In genomic region chr4:2728221-2728620, GRCh38 we compare ENCODE assay signal across 22 cellular contexts. TPM values are rescaled to one million over a fixed set of nuclear protein-coding genes. Genes with fewer than 3 reads are reported as not detected.
DNase-seq lines count a peak whose midpoint lies in the region; ATAC-seq and TF ChIP-seq lines count a peak whose summit lies in the region.
"Had no signal": no experiment of that assay in that cellular context is flagged by ENCODE, and none has a peak within 500 bp of the region (broad histone marks: within the 10 kb centered on the region; RNA-seq: fewer than 3 reads in every experiment).

No MANE protein-coding gene starts in this region.

- no peak overlapping the region for H3K4me2 ChIP-seq in osteoblast (ENCODE audit: insufficient read depth, low read length)
- H3K4me2 ChIP-seq: A549 had no signal

- TF ChIP-seq POLR2A in GM18505 (IDR thresholded peaks at IDR 0.05; ENCODE audit: borderline replicate concordance, extremely low read depth, insufficient read depth, insufficient read length), result no peak

- TF ChIP-seq CTCF in osteoblast (IDR thresholded peaks at IDR 0.05; ENCODE audit: extremely low read depth, low read depth, low read length), result no peak

- H3K4me1 ChIP-seq in osteoblast (ENCODE audit: insufficient read depth, low read length), result no peaks in the 10 kb centered on the region
- H3K4me1 ChIP-seq: A549, Caco-2 had no signal

- no peaks in the 10 kb centered on the region for H3K27me3 ChIP-seq in osteoblast (ENCODE audit: insufficient read depth, low read length)

- H3K27ac ChIP-seq in osteoblast (ENCODE audit: low read depth, low read length), result no peak overlapping the region
- H3K27ac ChIP-seq: 22Rv1, A549, C4-2B, HL-60 had no signal

- H4K20me1 ChIP-seq in osteoblast (ENCODE audit: insufficient read depth, low read length), result no peaks in the 10 kb centered on the region

- DNase-seq in NCI-H2171 treated with DMSO at 0.1 percent for 48 hours (lab: John Stamatoyannopoulos, UW) (peak; percentile 41), NCI-H2171 (lab: John Stamatoyannopoulos, UW) (no peak), D341Med (ENCODE audit: low spot score) (peak; percentile 2), NCI-H69 (lab: John Stamatoyannopoulos, UW) (peak; percentile 7), osteoblast (ENCODE audit: insufficient read length, low spot score, missing footprints) (peak; percentile 63), GF-D8 (lab: John Stamatoyannopoulos, UW) (no peak), SKM-1 (lab: John Stamatoyannopoulos, UW; ENCODE audit: unreplicated experiment) (no peak)
- DNase-seq: AML-193; Caco-2; CD4-positive, alpha-beta T cell; DMS153; DMS79; GDM1; GOT3; H7; HFFc6 had no signal

- peaks cover 42% of the 10 kb centered on the region for H3K36me3 ChIP-seq in osteoblast (ENCODE audit: insufficient read depth, low read length)

- no peak overlapping the region for H3K4me3 ChIP-seq in osteoblast (ENCODE audit: insufficient read depth, low read length)
- H3K4me3 ChIP-seq: A549 had no signal

- no peaks in the 10 kb centered on the region for H3K79me2 ChIP-seq in osteoblast (ENCODE audit: insufficient read depth, low read length)

- no peak overlapping the region for H2AFZ ChIP-seq in osteoblast (ENCODE audit: low read length)

- no peak for ATAC-seq in GM18505 (IDR thresholded peaks at IDR 0.05; ENCODE audit: unreplicated experiment)
- ATAC-seq: A549, HCT116 had no signal

- H3K9me3 ChIP-seq in osteoblast (ENCODE audit: low read depth, low read length), result no peaks in the 10 kb centered on the region
- H3K9me3 ChIP-seq: A549, Caco-2 had no signal

RNA-seq across cellular contexts. Expression of gene TNIP2, which starts 27.9 kb away (rescaled TPM):
- 37.7 and 44.9 TPM in 2 replicates for total RNA-seq in osteoblast

Comparison
In these comparisons a context has a peak if more than half of its experiments do, and no peak if none do; other contexts are left out.
1. DNase-seq: peak in NCI-H2171 treated with DMSO at 0.1 percent for 48 hours (single experiment), D341Med (single experiment), NCI-H69 (single experiment) and osteoblast (single experiment); none in NCI-H2171 (single experiment), GF-D8 (single experiment) and SKM-1 (single experiment).